Comparison of ENCODE assay signal across 8 cellular contexts in the genomic region with DNA sequence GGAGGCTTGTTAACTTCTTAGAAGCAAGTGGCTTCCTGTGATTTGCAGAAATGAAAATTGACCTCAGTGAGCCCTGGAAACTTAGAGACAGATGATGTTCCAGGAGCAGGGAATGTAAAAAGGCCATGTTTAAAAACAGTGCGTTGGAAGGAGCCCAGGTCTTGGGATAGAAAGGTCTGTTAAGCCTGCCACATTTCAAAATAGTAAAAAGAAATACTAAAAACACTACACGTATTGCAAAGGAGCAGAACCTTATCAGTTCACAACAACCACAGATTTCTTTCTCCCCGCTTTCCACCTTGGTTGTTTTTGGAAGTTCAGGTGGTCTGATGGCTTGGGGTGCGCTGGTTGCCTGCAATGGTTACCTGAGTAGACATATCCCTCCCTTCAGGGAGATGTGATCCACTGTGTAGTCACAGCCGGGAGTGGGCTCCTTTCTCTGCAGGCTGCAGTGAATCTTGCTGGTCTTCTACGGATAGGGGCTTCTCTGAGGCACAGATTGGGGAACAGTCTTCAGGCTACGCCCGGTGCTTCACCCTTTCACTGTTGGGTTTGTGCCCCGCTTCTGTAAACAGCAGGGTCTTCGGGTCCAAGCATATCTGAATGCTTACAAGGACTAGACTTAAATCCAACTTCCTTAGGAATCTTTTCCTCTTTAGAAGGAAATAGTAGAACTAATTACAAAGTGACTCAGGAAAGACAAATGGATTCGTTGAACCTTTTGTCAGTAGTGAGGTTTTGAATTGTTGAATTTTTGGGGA. TPM values are rescaled to one million over a fixed set of nuclear protein-coding genes. Genes with fewer than 3 reads are reported as not detected.
A peak's percentile ranks its signal among the peaks of the same experiment; 100 is the strongest.
DNase-seq lines count a peak whose midpoint lies in the region; ATAC-seq, FAIRE-seq and TF ChIP-seq lines count a peak whose summit lies in the region.

No MANE protein-coding gene starts in this region.

- H3K4me3 ChIP-seq in keratinocyte (ENCODE audit: control insufficient read depth in 2 of 3, extremely low read depth in 1 of 3, insufficient read depth in 2 of 3, low read depth in 1 of 3, low read length in 3 of 3): peak overlapping the region; percentile 61 to 97 (median 78)
- H3K4me3 ChIP-seq in tibial nerve: peak overlapping the region; percentile 49 to 98 (median 74)

- H3K27me3 Mint-ChIP-seq in activated T-cell treated with anti-CD3 and anti-CD28 coated beads, Interleukin-2, amount 50 U/mL, for 24 hours: peaks cover 83% of the 10 kb centered on the region
- H3K27me3 Mint-ChIP-seq in activated T-helper 17 cell treated with anti-CD3 and anti-CD28 coated beads, Interleukin-2, amount 50 U/mL, for 72 hours: peaks cover 64% of the 10 kb centered on the region

- TF ChIP-seq EP300 in tibial nerve (IDR thresholded peaks at IDR 0.05): peak in 1 of 2 donors; percentile 39

- TF ChIP-seq POLR2A in tibial nerve (IDR thresholded peaks at IDR 0.05): peak in 1 of 2 donors; percentile 31

- H2AFZ ChIP-seq in keratinocyte (ENCODE audit: control insufficient read depth, low read length): no peak overlapping the region

- H3K36me3 ChIP-seq in keratinocyte (ENCODE audit: control insufficient read depth in 2 of 2, extremely low read depth in 1 of 2, insufficient read depth in 2 of 2, low read length in 2 of 2): peaks cover 0 to 7% of the 10 kb centered on the region in 2 experiments
- no peaks in the 10 kb centered on the region for H3K36me3 ChIP-seq in tibial nerve

- H3K9me3 ChIP-seq in keratinocyte (ENCODE audit: control insufficient read depth, low read depth, low read length): no peaks in the 10 kb centered on the region
- no peaks in the 10 kb centered on the region for H3K9me3 ChIP-seq in tibial nerve

- no peak overlapping the region for H3K27ac Mint-ChIP-seq in activated T-cell treated with anti-CD3 and anti-CD28 coated beads, Interleukin-2, amount 50 U/mL, for 24 hours
- H3K27ac Mint-ChIP-seq in activated T-helper 17 cell treated with anti-CD3 and anti-CD28 coated beads, Interleukin-2, amount 50 U/mL, for 72 hours: no peak overlapping the region

- no peak for TF ChIP-seq CTCF in keratinocyte (optimal IDR thresholded peaks at IDR 0.05 in 1 of 3, IDR thresholded peaks at IDR 0.05 in 1 of 3, conservative IDR thresholded peaks at IDR 0.05 in 1 of 3; ENCODE audit: extremely low read depth in 1 of 3, insufficient read depth in 2 of 3, low read length in 3 of 3)
- TF ChIP-seq CTCF in tibial nerve (IDR thresholded peaks at IDR 0.05): no peak

- peaks cover 16% of the 10 kb centered on the region for H3K4me1 Mint-ChIP-seq in activated T-cell treated with anti-CD3 and anti-CD28 coated beads, Interleukin-2, amount 50 U/mL, for 24 hours (ENCODE audit: low read depth)
- H3K4me1 Mint-ChIP-seq in activated T-helper 17 cell treated with anti-CD3 and anti-CD28 coated beads, Interleukin-2, amount 50 U/mL, for 72 hours: no peaks in the 10 kb centered on the region

- peak overlapping the region; percentile 42 for H3K4me3 Mint-ChIP-seq in activated T-cell treated with anti-CD3 and anti-CD28 coated beads, Interleukin-2, amount 50 U/mL, for 24 hours
- H3K4me3 Mint-ChIP-seq in activated T-helper 17 cell treated with anti-CD3 and anti-CD28 coated beads, Interleukin-2, amount 50 U/mL, for 72 hours: peak overlapping the region; percentile 65

- DNase-seq in activated T-cell treated with anti-CD3 and anti-CD28 coated beads, Interleukin-2, amount 50 U/mL, for 24 hours: no peak
- no peak for DNase-seq in activated T-cell treated with anti-CD3 and anti-CD28 coated beads, Interleukin-2, amount 50 U/mL, for 1 hour
- DNase-seq in keratinocyte (ENCODE audit: low read depth, low spot score) (no peak), tibial nerve (ENCODE audit: low spot score in 2 of 2) (peak in 1 of 2 donors; percentile 40), AG20443 (ENCODE audit: low spot score) (no peak), cerebellar nuclear complex (lab: John Stamatoyannopoulos, UW) (no peak)

- peak overlapping the region; percentile 84 for H3K4me2 ChIP-seq in keratinocyte (ENCODE audit: control insufficient read depth, extremely low read depth, insufficient read depth, low read depth, low read length)

- H3K27ac ChIP-seq in keratinocyte (ENCODE audit: control insufficient read depth, insufficient read depth, low read length): peak overlapping the region; percentile 63
- peak overlapping the region; percentile 94 to 100 (median 96) for H3K27ac ChIP-seq in tibial nerve

- peaks cover 59% of the 10 kb centered on the region for H3K79me2 ChIP-seq in keratinocyte (ENCODE audit: control insufficient read depth, insufficient read depth, low read length)

- H3K4me1 ChIP-seq in keratinocyte (ENCODE audit: control insufficient read depth, extremely low read depth, insufficient read depth, low read length) (peaks cover 41% of the 10 kb centered on the region), tibial nerve (peaks cover 0 to 56% (median 17%) of the 10 kb centered on the region in 4 donors)

- peaks cover 10% of the 10 kb centered on the region for H4K20me1 ChIP-seq in keratinocyte (ENCODE audit: control insufficient read depth, extremely low read depth, insufficient read depth, low read length)

- no peaks in the 10 kb centered on the region for H3K9me3 Mint-ChIP-seq in activated T-cell treated with anti-CD3 and anti-CD28 coated beads, Interleukin-2, amount 50 U/mL, for 24 hours
- no peaks in the 10 kb centered on the region for H3K9me3 Mint-ChIP-seq in activated T-helper 17 cell treated with anti-CD3 and anti-CD28 coated beads, Interleukin-2, amount 50 U/mL, for 72 hours

- WGBS in tibial nerve, 2 donors: 11 to 14% methylated on average over 11 of the region's 11 CpGs

- FAIRE-seq in keratinocyte (lab: Jason Lieb, UNC): peak; percentile 59

- dilution Hi-C loops in keratinocyte (cut with MboI; ENCODE audit: extremely low pct_ligation_motif_present, low sequenced_read_pairs): no loop called here

- no peaks in the 10 kb centered on the region for H3K9me1 ChIP-seq in keratinocyte (ENCODE audit: control insufficient read depth, extremely low read depth, insufficient read depth, low read length)

- ATAC-seq in activated T-helper 17 cell treated with anti-CD3 and anti-CD28 coated beads, Interleukin-2, amount 50 U/mL, for 72 hours (replicated peaks): no peak
- ATAC-seq in GM18867 (IDR thresholded peaks at IDR 0.05; ENCODE audit: unreplicated experiment): no peak

- no peaks in the 10 kb centered on the region for H3K36me3 Mint-ChIP-seq in activated T-cell treated with anti-CD3 and anti-CD28 coated beads, Interleukin-2, amount 50 U/mL, for 24 hours (ENCODE audit: low read depth)
- H3K36me3 Mint-ChIP-seq in activated T-helper 17 cell treated with anti-CD3 and anti-CD28 coated beads, Interleukin-2, amount 50 U/mL, for 72 hours (ENCODE audit: low read depth): no peaks in the 10 kb centered on the region

- H3K9ac ChIP-seq in keratinocyte (ENCODE audit: control insufficient read depth, extremely low read depth, insufficient read depth, low read length): peak overlapping the region; percentile 87

- no peaks in the 10 kb centered on the region for H3K27me3 ChIP-seq in keratinocyte (ENCODE audit: control insufficient read depth, extremely low read depth, insufficient read depth, low read length)
- no peaks in the 10 kb centered on the region for H3K27me3 ChIP-seq in tibial nerve

RNA-seq across cellular contexts. Expression of gene TEAD1, which starts 1.9 kb away (rescaled TPM):
- 1 to 10 TPM; 1.2 to 1.6 TPM for total RNA-seq in activated T-helper 17 cell treated with anti-CD3 and anti-CD28 coated beads, Interleukin-2, amount 50 U/mL, for 72 hours
- polyA plus RNA-seq in keratinocyte: 18.7 to 33.6 TPM (median 32.7 TPM) in 3 replicates
- polyA plus RNA-seq in keratinocyte (2011; ENCODE audit: low read depth): 18.1 TPM
- 21.7 and 32.2 TPM in 2 replicates for polyA plus RNA-seq in keratinocyte (2011; cell fraction: cytosol; rRNA removed)
- polyA plus RNA-seq in keratinocyte (2011; cell fraction: nucleus; rRNA removed): 37.7 and 43.0 TPM in 2 replicates
- polyA plus RNA-seq in keratinocyte (2012; ENCODE audit: low replicate concordance): 16.2 and 37.8 TPM in 2 replicates
- polyA minus RNA-seq in keratinocyte: 36.9 to 96.2 TPM (median 41.3 TPM) in 3 replicates
- polyA minus RNA-seq in keratinocyte (2011; cell fraction: cytosol; rRNA and poly(A)+ RNA removed): 44.3 TPM
- 49.3 and 96.6 TPM in 2 replicates for polyA minus RNA-seq in keratinocyte (2011; cell fraction: nucleus; rRNA and poly(A)+ RNA removed)
- 100 to 1,000 TPM; 127 to 165 (median 140) TPM for total RNA-seq in tibial nerve

Comparison
In these comparisons a context has a peak if more than half of its experiments do, and no peak if none do; other contexts are left out.
1. RNA of gene TEAD1, which starts 1.9 kb away (total RNA-seq): 127 to 165 TPM in tibial nerve; 1.2 to 1.6 TPM in activated T-helper 17 cell treated with anti-CD3 and anti-CD28 coated beads, Interleukin-2, amount 50 U/mL, for 72 hours; every median in the first group is over 10 times any median in the second.